In genomic region chr12:109897029-109897428, GRCh38 we compare ENCODE assay signal across 30 cellular contexts.
"Had no signal": no experiment of that assay in that cellular context is flagged by ENCODE, and none has a peak within 500 bp of the region (broad histone marks: within the 10 kb centered on the region; RNA-seq: fewer than 3 reads in every experiment).

No MANE protein-coding gene starts in this region.

- H3K27me3 Mint-ChIP-seq: activated CD4-positive, alpha-beta memory T cell treated with anti-CD3 and anti-CD28 coated beads for 36 hours; activated CD4-positive, alpha-beta T cell treated with anti-CD3 and anti-CD28 coated beads for 36 hours; activated CD4-positive, alpha-beta T cell treated with anti-CD3 and anti-CD28 coated beads, Interleukin-2, amount 10 ng/mL, durations not matched to agents 24 days and 14 days; activated CD8-positive, alpha-beta memory T cell treated with anti-CD3 and anti-CD28 coated beads, Interleukin-2, amount 10 ng/mL, durations not matched to agents 7 days and 5 days; activated naive CD8-positive, alpha-beta T cell treated with anti-CD3 and anti-CD28 coated beads, Interleukin-2, amount 10 ng/mL, durations not matched to agents 7 days and 5 days; activated T-cell treated with anti-CD3 and anti-CD28 coated beads, Interleukin-2, amount 50 U/mL, for 24 hours had no signal

- DNase-seq: activated CD4-positive, alpha-beta memory T cell treated with anti-CD3 and anti-CD28 coated beads for 36 hours; activated CD4-positive, alpha-beta T cell treated with anti-CD3 and anti-CD28 coated beads for 36 hours; activated CD4-positive, alpha-beta T cell treated with anti-CD3 and anti-CD28 coated beads, Interleukin-2, amount 10 ng/mL, durations not matched to agents 24 days and 14 days; activated CD4-positive, CD25-positive, alpha-beta regulatory T cell; activated CD4-positive, CD25-positive, alpha-beta regulatory T cell treated with anti-CD3 and anti-CD28 coated beads, Interleukin-2, amount 50 U/mL, for 72 hours; activated CD8-positive, alpha-beta memory T cell treated with anti-CD3 and anti-CD28 coated beads, Interleukin-2, amount 10 ng/mL, durations not matched to agents 7 days and 5 days; activated CD8-positive, alpha-beta memory T cell treated with anti-CD3 and anti-CD28 coated beads, Interleukin-2, amount 50 U/mL, for 48 hours; activated CD8-positive, alpha-beta T cell treated with anti-CD3 and anti-CD28 coated beads, Interleukin-2, amount 10 ng/mL, durations not matched to agents 7 days and 5 days; activated gamma-delta T cell; activated naive CD4-positive, alpha-beta T cell; activated naive CD4-positive, alpha-beta T cell treated with anti-CD3 and anti-CD28 coated beads, Interleukin-2, amount 10 ng/mL, durations not matched to agents 7 days and 5 days; activated naive CD8-positive, alpha-beta T cell treated with anti-CD3 and anti-CD28 coated beads, Interleukin-2, amount 10 ng/mL, durations not matched to agents 7 days and 5 days; activated T-cell treated with anti-CD3 and anti-CD28 coated beads for 4 hours; activated T-cell treated with anti-CD3 and anti-CD28 coated beads, Interleukin-2, amount 50 U/mL, for 24 hours; activated T-cell treated with anti-CD3 and anti-CD28 coated beads, Interleukin-2, amount 50 U/mL, for 72 hours; central memory CD4-positive, alpha-beta T cell; cerebellar nuclear complex; colonic mucosa; effector CD8-positive, alpha-beta T cell; foreskin keratinocyte; gastrocnemius medialis; glutamatergic neuron; heart left ventricle; T-helper 2 cell had no signal

- H3K27ac ChIP-seq: ascending aorta, breast epithelium, cardiac muscle cell, colonic mucosa, esophagus muscularis mucosa, foreskin keratinocyte, gastrocnemius medialis, heart left ventricle had no signal

- ATAC-seq: activated CD4-positive, alpha-beta T cell treated with anti-CD3 and anti-CD28 coated beads for 36 hours; activated CD8-positive, alpha-beta memory T cell treated with anti-CD3 and anti-CD28 coated beads, Interleukin-2, amount 10 ng/mL, durations not matched to agents 7 days and 5 days; activated CD8-positive, alpha-beta T cell treated with anti-CD3 and anti-CD28 coated beads, Interleukin-2, amount 10 ng/mL, durations not matched to agents 7 days and 5 days; activated naive CD4-positive, alpha-beta T cell treated with anti-CD3 and anti-CD28 coated beads, Interleukin-2, amount 50 U/mL, for 72 hours; activated T-cell treated with anti-CD3 and anti-CD28 coated beads, Interleukin-2, amount 50 U/mL, for 72 hours; foreskin keratinocyte; gastrocnemius medialis; heart left ventricle had no signal

- H3K27ac Mint-ChIP-seq: activated CD4-positive, alpha-beta memory T cell treated with anti-CD3 and anti-CD28 coated beads for 36 hours; activated CD4-positive, alpha-beta T cell treated with anti-CD3 and anti-CD28 coated beads for 36 hours; activated CD8-positive, alpha-beta memory T cell treated with anti-CD3 and anti-CD28 coated beads, Interleukin-2, amount 10 ng/mL, durations not matched to agents 7 days and 5 days; activated CD8-positive, alpha-beta T cell treated with anti-CD3 and anti-CD28 coated beads, Interleukin-2, amount 10 ng/mL, durations not matched to agents 7 days and 5 days; activated naive CD4-positive, alpha-beta T cell treated with anti-CD3 and anti-CD28 coated beads, Interleukin-2, amount 10 ng/mL, durations not matched to agents 7 days and 5 days; activated naive CD4-positive, alpha-beta T cell treated with anti-CD3 and anti-CD28 coated beads, Interleukin-2, amount 50 U/mL, for 72 hours; activated naive CD8-positive, alpha-beta T cell treated with anti-CD3 and anti-CD28 coated beads, Interleukin-2, amount 10 ng/mL, durations not matched to agents 7 days and 5 days; activated T-cell treated with anti-CD3 and anti-CD28 coated beads, Interleukin-2, amount 50 U/mL, for 24 hours; activated T-cell treated with anti-CD3 and anti-CD28 coated beads, Interleukin-2, amount 50 U/mL, for 72 hours had no signal

- H3K9me3 ChIP-seq: ascending aorta, breast epithelium, colonic mucosa, esophagus muscularis mucosa, gastrocnemius medialis, heart left ventricle had no signal

- H3K36me3 Mint-ChIP-seq: activated naive CD8-positive, alpha-beta T cell treated with anti-CD3 and anti-CD28 coated beads, Interleukin-2, amount 10 ng/mL, durations not matched to agents 7 days and 5 days; brain had no signal

- H3K4me3 ChIP-seq: ascending aorta, breast epithelium, cardiac muscle cell, colonic mucosa, esophagus muscularis mucosa, gastrocnemius medialis, heart left ventricle had no signal

- H3K9me3 Mint-ChIP-seq: activated CD4-positive, alpha-beta memory T cell treated with anti-CD3 and anti-CD28 coated beads for 36 hours; activated CD4-positive, alpha-beta T cell treated with anti-CD3 and anti-CD28 coated beads, Interleukin-2, amount 10 ng/mL, durations not matched to agents 24 days and 14 days; activated naive CD4-positive, alpha-beta T cell treated with anti-CD3 and anti-CD28 coated beads, Interleukin-2, amount 10 ng/mL, durations not matched to agents 7 days and 5 days; activated naive CD4-positive, alpha-beta T cell treated with anti-CD3 and anti-CD28 coated beads, Interleukin-2, amount 50 U/mL, for 72 hours; activated naive CD8-positive, alpha-beta T cell treated with anti-CD3 and anti-CD28 coated beads, Interleukin-2, amount 10 ng/mL, durations not matched to agents 7 days and 5 days; activated T-cell treated with anti-CD3 and anti-CD28 coated beads, Interleukin-2, amount 50 U/mL, for 24 hours; activated T-cell treated with anti-CD3 and anti-CD28 coated beads, Interleukin-2, amount 50 U/mL, for 72 hours had no signal

- H3K27me3 ChIP-seq: ascending aorta, breast epithelium, colonic mucosa, foreskin keratinocyte, heart left ventricle had no signal

- H3K36me3 ChIP-seq: ascending aorta, breast epithelium, cardiac muscle cell, colonic mucosa, esophagus muscularis mucosa, gastrocnemius medialis, heart left ventricle had no signal

- H3K4me3 Mint-ChIP-seq: activated CD4-positive, alpha-beta memory T cell treated with anti-CD3 and anti-CD28 coated beads for 36 hours; activated CD4-positive, alpha-beta T cell treated with anti-CD3 and anti-CD28 coated beads for 36 hours; activated CD8-positive, alpha-beta memory T cell treated with anti-CD3 and anti-CD28 coated beads, Interleukin-2, amount 10 ng/mL, durations not matched to agents 7 days and 5 days; activated CD8-positive, alpha-beta T cell treated with anti-CD3 and anti-CD28 coated beads, Interleukin-2, amount 10 ng/mL, durations not matched to agents 7 days and 5 days; activated naive CD4-positive, alpha-beta T cell treated with anti-CD3 and anti-CD28 coated beads, Interleukin-2, amount 10 ng/mL, durations not matched to agents 7 days and 5 days; activated naive CD8-positive, alpha-beta T cell treated with anti-CD3 and anti-CD28 coated beads, Interleukin-2, amount 10 ng/mL, durations not matched to agents 7 days and 5 days; activated T-cell treated with anti-CD3 and anti-CD28 coated beads, Interleukin-2, amount 50 U/mL, for 24 hours; activated T-cell treated with anti-CD3 and anti-CD28 coated beads, Interleukin-2, amount 50 U/mL, for 72 hours had no signal

- H3K4me1 ChIP-seq: colonic mucosa, foreskin keratinocyte had no signal
